ENCODE assay signal across 12 cellular contexts in genomic region chr22:20012741-20013331, GRCh38.
"Had no signal": no experiment of that assay in that cellular context is flagged by ENCODE, and none has a peak within 500 bp of the region (broad histone marks: within the 10 kb centered on the region; RNA-seq: fewer than 3 reads in every experiment).

No MANE protein-coding gene starts in this region.

- H3K9me3 ChIP-seq: adrenal gland, esophagus muscularis mucosa, suprapubic skin, upper lobe of right lung had no signal

- H3K36me3 ChIP-seq: adrenal gland, esophagus muscularis mucosa, suprapubic skin, upper lobe of right lung had no signal

- FAIRE-seq: endometrium had no signal

- H3K27me3 ChIP-seq: adrenal gland, esophagus muscularis mucosa, suprapubic skin, upper lobe of right lung had no signal

- H2AFZ ChIP-seq: parathyroid adenoma had no signal

- H3K4me3 ChIP-seq: adrenal gland, esophagus muscularis mucosa, suprapubic skin, upper lobe of right lung had no signal

- DNase-seq: activated CD4-positive, alpha-beta T cell treated with anti-CD3 and anti-CD28 coated beads, Interleukin-2, amount 50 U/mL, for 4 hours; activated CD4-positive, CD25-positive, alpha-beta regulatory T cell treated with anti-CD3 and anti-CD28 coated beads, Interleukin-2, amount 50 U/mL, for 72 hours; central memory CD4-positive, alpha-beta T cell; stimulated activated CD4-positive, alpha-beta T cell treated with anti-CD3 and anti-CD28 coated beads, Interleukin-12 subunit alpha, Interleukin-12 subunit beta, amount 100 ng/mL, for 4 hours had no signal

- H3K27ac ChIP-seq: adrenal gland, esophagus muscularis mucosa, parathyroid adenoma, suprapubic skin, upper lobe of right lung had no signal

- H3K9ac ChIP-seq: parathyroid adenoma had no signal

- ATAC-seq: left lobe of liver had no signal

- H3K9me3 Mint-ChIP-seq: neural crest cell had no signal
